1 cellular context compared by ENCODE assay signal in genomic region chr6:106334646-106335448, GRCh38.
TF ChIP-seq lines count a peak whose summit lies in the region.

No MANE protein-coding gene starts in this region.

TF ChIP-seq in HEK293, 187 proteins besides CTCF, POLR2A, EP300 and RAD21 (continued from another document):
- TF ChIP-seq, protein P1, sequence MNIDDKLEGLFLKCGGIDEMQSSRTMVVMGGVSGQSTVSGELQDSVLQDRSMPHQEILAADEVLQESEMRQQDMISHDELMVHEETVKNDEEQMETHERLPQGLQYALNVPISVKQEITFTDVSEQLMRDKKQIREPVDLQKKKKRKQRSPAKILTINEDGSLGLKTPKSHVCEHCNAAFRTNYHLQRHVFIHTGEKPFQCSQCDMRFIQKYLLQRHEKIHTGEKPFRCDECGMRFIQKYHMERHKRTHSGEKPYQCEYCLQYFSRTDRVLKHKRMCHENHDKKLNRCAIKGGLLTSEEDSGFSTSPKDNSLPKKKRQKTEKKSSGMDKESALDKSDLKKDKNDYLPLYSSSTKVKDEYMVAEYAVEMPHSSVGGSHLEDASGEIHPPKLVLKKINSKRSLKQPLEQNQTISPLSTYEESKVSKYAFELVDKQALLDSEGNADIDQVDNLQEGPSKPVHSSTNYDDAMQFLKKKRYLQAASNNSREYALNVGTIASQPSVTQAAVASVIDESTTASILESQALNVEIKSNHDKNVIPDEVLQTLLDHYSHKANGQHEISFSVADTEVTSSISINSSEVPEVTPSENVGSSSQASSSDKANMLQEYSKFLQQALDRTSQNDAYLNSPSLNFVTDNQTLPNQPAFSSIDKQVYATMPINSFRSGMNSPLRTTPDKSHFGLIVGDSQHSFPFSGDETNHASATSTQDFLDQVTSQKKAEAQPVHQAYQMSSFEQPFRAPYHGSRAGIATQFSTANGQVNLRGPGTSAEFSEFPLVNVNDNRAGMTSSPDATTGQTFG (tag by site-specific recombination; IDR thresholded peaks at IDR 0.05; ENCODE audit: borderline replicate concordance): no peak
- TF ChIP-seq ZNF324 (tag by site-specific recombination; IDR thresholded peaks at IDR 0.05): no peak
